ENCODE assay signal across 17 cellular contexts in genomic region chr5:38465702-38466443, GRCh38.
DNase-seq lines count a peak whose midpoint lies in the region; ATAC-seq and TF ChIP-seq lines count a peak whose summit lies in the region.
"Had no signal": no experiment of that assay in that cellular context is flagged by ENCODE, and none has a peak within 500 bp of the region (broad histone marks: within the 10 kb centered on the region; RNA-seq: fewer than 3 reads in every experiment).

No MANE protein-coding gene starts in this region.

- H3K4me1 ChIP-seq in right cardiac atrium (ENCODE audit: control insufficient read depth, insufficient read depth, low read length) (peaks cover 41% of the 10 kb centered on the region), esophagus muscularis mucosa (peaks cover 75 to 82% (median 79%) of the 10 kb centered on the region in 4 donors), psoas muscle (peaks cover 70% of the 10 kb centered on the region), vagina (peaks cover 64% of the 10 kb centered on the region)

- CTCF ChIA-PET in activated CD4-positive, alpha-beta T cell treated with anti-CD3 and anti-CD28 coated beads, Interleukin-2, amount 10 ng/mL, durations not matched to agents 7 days and 5 days (lab: Charles Lee), result interaction anchor here (1.3 to 4.4 kb wide), 2 partner anchors 24 kb away, joined by 3 to 15 read pairs; no protein-coding TSS in a partner anchor

- TF ChIP-seq CTCF in esophagus muscularis mucosa (IDR thresholded peaks at IDR 0.05) (no peak), psoas muscle (IDR thresholded peaks at IDR 0.05) (no peak), vagina (IDR thresholded peaks at IDR 0.05) (no peak)

- TF ChIP-seq EP300 in esophagus muscularis mucosa (IDR thresholded peaks at IDR 0.05), result no peak

- DNase-seq in right cardiac atrium, result peak in 1 of 3 donors; percentile 48
- DNase-seq in cardiac septum (ENCODE audit: low spot score), result no peak
- DNase-seq in esophagus muscularis mucosa (ENCODE audit: extremely low spot score), result peak; percentile 66
- DNase-seq in psoas muscle, result no peak
- DNase-seq in vagina (ENCODE audit: extremely low spot score in 2 of 2), result peak in 1 of 2 donors; percentile 85
- no peak for DNase-seq in effector memory CD8-positive, alpha-beta T cell
- no peak for DNase-seq in activated T-cell treated with anti-CD3 and anti-CD28 coated beads, Interleukin-2, amount 50 U/mL, for 1 hour
- no peak for DNase-seq in activated CD4-positive, alpha-beta T cell treated with anti-CD3 and anti-CD28 coated beads, Interleukin-2, amount 10 ng/mL, durations not matched to agents 7 days and 5 days
- DNase-seq: activated CD4-positive, alpha-beta memory T cell treated with anti-CD3 and anti-CD28 coated beads for 36 hours; activated T-cell treated with anti-CD3 and anti-CD28 coated beads, Interleukin-2, amount 50 U/mL, for 72 hours; left lung; MM.1S; NCI-H187; retina had no signal

- peaks cover 5% of the 10 kb centered on the region in 2 donors for H3K4me1 Mint-ChIP-seq in effector memory CD8-positive, alpha-beta T cell (ENCODE audit: low read depth in 2 of 2)
- H3K4me1 Mint-ChIP-seq in activated CD4-positive, alpha-beta T cell treated with anti-CD3 and anti-CD28 coated beads, Interleukin-2, amount 10 ng/mL, durations not matched to agents 7 days and 5 days, result no peaks in the 10 kb centered on the region

- peaks cover 15 to 23% of the 10 kb centered on the region in 2 donors for H3K27me3 Mint-ChIP-seq in effector memory CD8-positive, alpha-beta T cell
- H3K27me3 Mint-ChIP-seq in activated CD4-positive, alpha-beta T cell treated with anti-CD3 and anti-CD28 coated beads, Interleukin-2, amount 10 ng/mL, durations not matched to agents 7 days and 5 days, result peaks cover 15% of the 10 kb centered on the region

- POLR2A ChIA-PET in activated CD4-positive, alpha-beta T cell treated with anti-CD3 and anti-CD28 coated beads, Interleukin-2, amount 10 ng/mL, durations not matched to agents 7 days and 5 days (lab: Charles Lee), result no interaction called here

- H3K36me3 Mint-ChIP-seq in effector memory CD8-positive, alpha-beta T cell (ENCODE audit: insufficient read depth), result no peaks in the 10 kb centered on the region
- H3K36me3 Mint-ChIP-seq in activated CD4-positive, alpha-beta T cell treated with anti-CD3 and anti-CD28 coated beads, Interleukin-2, amount 10 ng/mL, durations not matched to agents 7 days and 5 days (ENCODE audit: low read depth), result no peaks in the 10 kb centered on the region
- H3K36me3 Mint-ChIP-seq: activated CD4-positive, alpha-beta memory T cell treated with anti-CD3 and anti-CD28 coated beads for 36 hours had no signal

- no peak overlapping the region for H3K4me3 Mint-ChIP-seq in effector memory CD8-positive, alpha-beta T cell
- H3K4me3 Mint-ChIP-seq in activated CD4-positive, alpha-beta T cell treated with anti-CD3 and anti-CD28 coated beads, Interleukin-2, amount 10 ng/mL, durations not matched to agents 7 days and 5 days, result no peak overlapping the region
- H3K4me3 Mint-ChIP-seq: activated CD4-positive, alpha-beta memory T cell treated with anti-CD3 and anti-CD28 coated beads for 36 hours; activated T-cell treated with anti-CD3 and anti-CD28 coated beads, Interleukin-2, amount 50 U/mL, for 72 hours; natural killer cell treated with Interleukin-12 subunit alpha and Interleukin-12 subunit beta and Interleukin-15 and Interleukin-18, amount 100 ng/mL, for 72 hours had no signal

- H3K4me3 ChIP-seq in right cardiac atrium (ENCODE audit: low read length) (no peak overlapping the region), esophagus muscularis mucosa (no peak overlapping the region), psoas muscle (peak overlapping the region; percentile 65), vagina (no peak overlapping the region)
- H3K4me3 ChIP-seq: GM12878, left lung had no signal

- intact Hi-C loops in right cardiac atrium (cut with DNase I), result no loop called here
- intact Hi-C loops in cardiac septum (cut with DNase I), result loop anchor here (5.0 kb wide), 1 partner anchor 86 kb away; no protein-coding TSS in a partner anchor
- intact Hi-C loops in esophagus muscularis mucosa (cut with DNase I), result no loop called here
- intact Hi-C loops in psoas muscle (cut with DNase I), result loop anchor here in 1 of 2 donors (5.0 kb wide), 1 partner anchor 86 kb away; no protein-coding TSS in a partner anchor
- intact Hi-C loops in vagina (cut with DNase I), result loop anchor here (5.0 kb wide), 1 partner anchor 336 kb away; no protein-coding TSS in a partner anchor

- 78% methylated on average over 10 of the region's 10 CpGs for WGBS in right cardiac atrium
- WGBS in esophagus muscularis mucosa, result 80% methylated on average over 10 of the region's 10 CpGs
- 32 to 43% (median 35%) methylated on average over 10 of the region's 10 CpGs for WGBS in psoas muscle, 3 donors

- H3K27ac Mint-ChIP-seq in effector memory CD8-positive, alpha-beta T cell, result no peak overlapping the region
- H3K27ac Mint-ChIP-seq in activated CD4-positive, alpha-beta T cell treated with anti-CD3 and anti-CD28 coated beads, Interleukin-2, amount 10 ng/mL, durations not matched to agents 7 days and 5 days, result no peak overlapping the region
- H3K27ac Mint-ChIP-seq: activated CD4-positive, alpha-beta memory T cell treated with anti-CD3 and anti-CD28 coated beads for 36 hours; activated T-cell treated with anti-CD3 and anti-CD28 coated beads, Interleukin-2, amount 50 U/mL, for 72 hours; natural killer cell treated with Interleukin-12 subunit alpha and Interleukin-12 subunit beta and Interleukin-15 and Interleukin-18, amount 100 ng/mL, for 72 hours had no signal

- H3K27me3 ChIP-seq in right cardiac atrium (ENCODE audit: control insufficient read depth, insufficient read depth), result no peaks in the 10 kb centered on the region
- H3K27me3 ChIP-seq in esophagus muscularis mucosa, result no peaks in the 10 kb centered on the region
- H3K27me3 ChIP-seq in psoas muscle (ENCODE audit: insufficient read depth in 3 of 3, low read length in 2 of 3), result no peaks in the 10 kb centered on the region
- H3K27me3 ChIP-seq in vagina, result no peaks in the 10 kb centered on the region

- H3K9me3 Mint-ChIP-seq in effector memory CD8-positive, alpha-beta T cell, result no peaks in the 10 kb centered on the region
- H3K9me3 Mint-ChIP-seq in activated CD4-positive, alpha-beta T cell treated with anti-CD3 and anti-CD28 coated beads, Interleukin-2, amount 10 ng/mL, durations not matched to agents 7 days and 5 days, result no peaks in the 10 kb centered on the region
- H3K9me3 Mint-ChIP-seq: activated CD4-positive, alpha-beta memory T cell treated with anti-CD3 and anti-CD28 coated beads for 36 hours; activated T-cell treated with anti-CD3 and anti-CD28 coated beads, Interleukin-2, amount 50 U/mL, for 72 hours; natural killer cell treated with Interleukin-12 subunit alpha and Interleukin-12 subunit beta and Interleukin-15 and Interleukin-18, amount 100 ng/mL, for 72 hours had no signal

- H3K36me3 ChIP-seq in esophagus muscularis mucosa (no peaks in the 10 kb centered on the region), psoas muscle (ENCODE audit: insufficient read depth in 1 of 2, low read depth in 1 of 2) (peaks cover 0 to 5% of the 10 kb centered on the region in 2 donors), vagina (no peaks in the 10 kb centered on the region)
- H3K36me3 ChIP-seq: left lung had no signal

- TF ChIP-seq POLR2A in esophagus muscularis mucosa (IDR thresholded peaks at IDR 0.05; ENCODE audit: low read depth) (no peak), vagina (IDR thresholded peaks at IDR 0.05) (no peak)

- no peak for ATAC-seq in right cardiac atrium
- ATAC-seq in psoas muscle, result peak; percentile 34 to 59 (median 50)
- ATAC-seq in effector memory CD8-positive, alpha-beta T cell (replicated peaks), result no peak
- ATAC-seq: activated T-cell treated with anti-CD3 and anti-CD28 coated beads, Interleukin-2, amount 50 U/mL, for 72 hours; GM12878; HCT116; natural killer cell treated with Interleukin-12 subunit alpha and Interleukin-12 subunit beta and Interleukin-15 and Interleukin-18, amount 100 ng/mL, for 72 hours had no signal

- H3K27ac ChIP-seq in right cardiac atrium (ENCODE audit: low read length) (peak overlapping the region; percentile 80), esophagus muscularis mucosa (replicated peaks in 1 of 4) (peak overlapping the region; percentile 75 to 83 (median 80)), psoas muscle (peak overlapping the region; percentile 98), vagina (peak overlapping the region; percentile 82)

- no peaks in the 10 kb centered on the region for H3K9me3 ChIP-seq in right cardiac atrium (ENCODE audit: control insufficient read depth, low read length)
- no peaks in the 10 kb centered on the region for H3K9me3 ChIP-seq in esophagus muscularis mucosa
- no peaks in the 10 kb centered on the region for H3K9me3 ChIP-seq in psoas muscle
- no peaks in the 10 kb centered on the region for H3K9me3 ChIP-seq in vagina
- H3K9me3 ChIP-seq: left lung had no signal

Comparison
In these comparisons a context has a peak if more than half of its experiments do, and no peak if none do; other contexts are left out.
1. intact Hi-C loops: an anchor here in cardiac septum (5.0 kb wide) and vagina (5.0 kb wide); none called in right cardiac atrium and esophagus muscularis mucosa.
2. ATAC-seq: peak in psoas muscle (4 of 4); none in right cardiac atrium (0 of 2) and effector memory CD8-positive, alpha-beta T cell (single experiment).
3. Peak in every context shown above with its lines, with median percentiles within 50 percentile points of each other: H3K27ac ChIP-seq.